In the genomic region with DNA sequence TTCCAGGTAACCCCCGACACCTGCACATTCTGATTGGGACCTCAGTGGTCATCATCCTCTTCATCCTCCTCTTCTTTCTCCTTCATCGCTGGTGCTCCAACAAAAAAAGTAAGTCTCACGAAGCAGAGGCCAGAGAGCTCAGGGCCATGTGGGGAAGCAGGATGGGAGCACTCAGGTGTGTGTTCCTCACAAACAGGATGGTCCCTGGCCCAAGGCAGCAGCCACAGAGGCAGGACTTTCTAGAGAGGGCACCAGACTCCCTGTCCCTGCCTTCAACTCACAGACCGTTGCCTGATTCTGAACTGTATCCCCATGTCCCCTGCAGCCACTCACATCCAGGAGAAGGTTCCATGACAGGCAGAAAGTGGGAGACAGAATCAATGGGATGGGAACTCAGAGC, we compare ENCODE assay signal across 14 cellular contexts. TPM values are rescaled to one million over a fixed set of nuclear protein-coding genes. Genes with fewer than 3 reads are reported as not detected.
"Had no signal": no experiment of that assay in that cellular context is flagged by ENCODE, and none has a peak within 500 bp of the region (broad histone marks: within the 10 kb centered on the region; RNA-seq: fewer than 3 reads in every experiment).

No MANE protein-coding gene starts in this region.

RNA-seq across cellular contexts. Expression of a gene that starts 13.3 kb away (rescaled TPM):
- total RNA-seq: stomach, subcutaneous adipose tissue, temporal lobe, testis, thoracic aorta, thyroid gland, tibial nerve, transverse colon, ureter, urinary bladder, uterus, vagina had no signal

RNA-seq across cellular contexts. Expression of a gene that starts 20.5 kb away (rescaled TPM):
- total RNA-seq: temporal lobe, thyroid gland, tibial nerve, urinary bladder, uterus, vagina had no signal

RNA-seq across cellular contexts. Expression of a gene that starts 33.4 kb away (rescaled TPM):
- total RNA-seq: stomach, subcutaneous adipose tissue, suprapubic skin, temporal lobe, testis, thoracic aorta, thyroid gland, transverse colon, ureter, urinary bladder, vagina had no signal

RNA-seq across cellular contexts. Expression of a gene that starts 44.6 kb away (rescaled TPM):
- total RNA-seq: stomach, subcutaneous adipose tissue, suprapubic skin, temporal lobe, testis, thoracic aorta, thyroid gland, tibial nerve, upper lobe of right lung, ureter, urinary bladder, uterus, vagina had no signal

RNA-seq across cellular contexts. Expression of a gene that starts 49.6 kb away (rescaled TPM):
- total RNA-seq: stomach, subcutaneous adipose tissue, suprapubic skin, temporal lobe, thoracic aorta, thyroid gland, tibial nerve, transverse colon, ureter, urinary bladder, uterus, vagina had no signal
